Comparison of ENCODE assay signal across 8 cellular contexts in the genomic region with DNA sequence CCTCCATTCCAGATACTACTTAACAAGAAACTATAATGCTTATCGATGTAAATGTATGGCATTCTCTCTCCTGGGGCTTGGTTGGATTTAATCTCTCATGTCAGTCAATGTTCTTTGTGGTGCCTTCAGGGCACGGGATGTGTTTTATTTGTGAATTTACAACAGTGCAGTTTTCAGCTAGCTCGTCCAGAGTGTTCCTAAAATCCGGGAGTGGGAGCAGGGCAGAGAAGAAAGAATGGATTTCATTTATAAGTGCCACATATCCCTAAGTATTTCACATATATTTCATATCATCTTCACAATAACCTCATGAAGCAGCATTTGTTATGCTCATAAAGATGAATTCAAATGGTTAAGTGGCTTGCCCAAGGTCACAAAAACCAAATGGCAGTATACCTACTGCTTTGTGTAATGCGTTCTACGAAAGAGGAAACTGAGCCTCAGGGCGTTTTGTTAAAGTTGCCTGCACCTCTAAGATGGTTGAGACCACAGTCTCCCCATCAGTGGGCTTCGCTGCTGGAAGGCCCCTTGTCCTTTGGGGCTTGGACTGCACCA.
DNase-seq lines count a peak whose midpoint lies in the region; ATAC-seq and TF ChIP-seq lines count a peak whose summit lies in the region.

No MANE protein-coding gene starts in this region.

- no peak for TF ChIP-seq RAD21 in IMR-90 (IDR thresholded peaks at IDR 0.05; ENCODE audit: low read length)

- peak overlapping the region; percentile 86 for H2AFZ ChIP-seq in IMR-90 (replicated peaks; ENCODE audit: low read length, poor library complexity)

- H3K36me3 Mint-ChIP-seq in Calu3 (ENCODE audit: insufficient read depth, unreplicated experiment): peaks cover 27% of the 10 kb centered on the region
- H3K36me3 Mint-ChIP-seq in naive thymus-derived CD8-positive, alpha-beta T cell: no peaks in the 10 kb centered on the region

- in situ Hi-C loops in IMR-90 (cut with MboI; ENCODE audit: low sequenced_read_pairs): loop anchor here (5.0 to 10.0 kb wide), 3 partner anchors 224 to 796 kb away; partner anchors contain the start of gene CCNT2

- H3K4me1 ChIP-seq in IMR-90 (ENCODE audit: control insufficient read depth, insufficient read depth, low read length): peaks cover 22% of the 10 kb centered on the region

- peak overlapping the region; percentile 83; the same call in 1 of the 2 replicates for H3K23ac ChIP-seq in IMR-90 (ENCODE audit: low read depth, low read length)

- no peaks in the 10 kb centered on the region for H3K9me3 ChIP-seq in IMR-90 (ENCODE audit: control insufficient read depth, insufficient read depth, low read length)

- H3K56ac ChIP-seq in IMR-90 (ENCODE audit: extremely low read depth, insufficient read depth, low read length): no peak overlapping the region

- no TSS peak for BruUV-seq in Calu3 (replicated peaks; lab: Mats Ljungman, UMichigan)
- BruUV-seq in IMR-90 (replicated peaks; lab: Mats Ljungman, UMichigan): no TSS peak

- H3K18ac ChIP-seq in IMR-90 (ENCODE audit: low read depth, low read length): peak overlapping the region; percentile 22

- peak overlapping the region; percentile 52 for H2BK120ac ChIP-seq in IMR-90 (ENCODE audit: low read depth, low read length)

- no peaks in the 10 kb centered on the region for H3K9me3 Mint-ChIP-seq in Calu3 (ENCODE audit: low read depth, unreplicated experiment)
- no peaks in the 10 kb centered on the region for H3K9me3 Mint-ChIP-seq in naive thymus-derived CD8-positive, alpha-beta T cell

- H3K27ac Mint-ChIP-seq in Calu3 (ENCODE audit: unreplicated experiment): peak overlapping the region; percentile 27
- H3K27ac Mint-ChIP-seq in naive thymus-derived CD8-positive, alpha-beta T cell: peak overlapping the region; percentile 89 to 99 (median 97)

- H3K9me1 ChIP-seq in IMR-90 (ENCODE audit: insufficient read depth, low read length): peaks cover 17% of the 10 kb centered on the region

- H3K27me3 ChIP-seq in IMR-90 (ENCODE audit: control insufficient read depth, insufficient read depth, low read length): no peaks in the 10 kb centered on the region

- DNase-seq in Calu3 (no peak), IMR-90 (no peak), cardiac fibroblast (ENCODE audit: low read depth in 2 of 2) (peak in 1 of 2 donors; percentile 7), NCI-H2107 (lab: John Stamatoyannopoulos, UW) (no peak), NCI-H1436 (lab: John Stamatoyannopoulos, UW) (no peak), GM20000 (ENCODE audit: low spot score) (no peak)
- DNase-seq in naive thymus-derived CD8-positive, alpha-beta T cell: no peak

- peaks cover 30% of the 10 kb centered on the region for H3K4me1 Mint-ChIP-seq in Calu3 (ENCODE audit: low read depth, unreplicated experiment)
- peaks cover 26 to 47% (median 43%) of the 10 kb centered on the region in 4 donors for H3K4me1 Mint-ChIP-seq in naive thymus-derived CD8-positive, alpha-beta T cell

- H4K5ac ChIP-seq in IMR-90 (ENCODE audit: low read depth, low read length): peak overlapping the region; percentile 71

- no peaks in the 10 kb centered on the region for H3K36me3 ChIP-seq in IMR-90 (ENCODE audit: control insufficient read depth, insufficient read depth, low read length)

- H3K14ac ChIP-seq in IMR-90 (replicated peaks; ENCODE audit: low read depth, low read length): peak overlapping the region; percentile 34

- H3K79me1 ChIP-seq in IMR-90 (ENCODE audit: low read depth in 1 of 2, low read length in 2 of 2): peaks cover 10 to 40% of the 10 kb centered on the region in 2 experiments; a peak in 3 of 4 replicates

- peak overlapping the region; percentile 70 for H3K4me3 Mint-ChIP-seq in Calu3 (ENCODE audit: low read depth, unreplicated experiment)
- peak overlapping the region; percentile 96 to 100 (median 99) for H3K4me3 Mint-ChIP-seq in naive thymus-derived CD8-positive, alpha-beta T cell

- peak overlapping the region; percentile 51 for H4K91ac ChIP-seq in IMR-90 (ENCODE audit: insufficient read depth, low read depth, low read length)

- peak overlapping the region; percentile 90 for H3K4me2 ChIP-seq in IMR-90 (ENCODE audit: low read depth, low read length)

- H2AK5ac ChIP-seq in IMR-90 (ENCODE audit: low read depth, low read length): peak overlapping the region; percentile 68; the same call in 1 of the 2 replicates

- TF ChIP-seq CTCF in Calu3 (IDR thresholded peaks at IDR 0.05; ENCODE audit: unreplicated experiment): no peak
- no peak for TF ChIP-seq CTCF in IMR-90 (conservative IDR thresholded peaks at IDR 0.05; ENCODE audit: low read depth, low read length)
- TF ChIP-seq CTCF in cardiac fibroblast (IDR thresholded peaks at IDR 0.05; ENCODE audit: low read depth, low read length): no peak
- TF ChIP-seq CTCF in GM20000 (IDR thresholded peaks at IDR 0.05; ENCODE audit: extremely low read depth, missing control alignments): no peak

- dilution Hi-C loops in IMR-90 (cut with HindIII; ENCODE audit: low sequenced_read_pairs, unreplicated experiment): no loop called here

- peak overlapping the region; percentile 52 for H3K9ac ChIP-seq in IMR-90 (ENCODE audit: low read depth, low read length)

- H4K20me1 ChIP-seq in IMR-90 (ENCODE audit: insufficient read depth, low read length): peaks cover 34% of the 10 kb centered on the region

- H4K8ac ChIP-seq in IMR-90 (ENCODE audit: low read depth in 2 of 2, low read length in 2 of 2): peak overlapping the region; percentile 62 to 73

- peak overlapping the region; percentile 72; the same call in 2 of the 3 replicates for H2BK15ac ChIP-seq in IMR-90 (ENCODE audit: low read depth, low read length)

- ATAC-seq in GM21515 (IDR thresholded peaks at IDR 0.05; ENCODE audit: unreplicated experiment) (peak; percentile 19), IMR-90 (ENCODE audit: low read depth) (no peak)
- ATAC-seq in naive thymus-derived CD8-positive, alpha-beta T cell: peak in 1 of 2 donors; percentile 4

- peak overlapping the region; percentile 51 for H3K4me3 ChIP-seq in IMR-90 (ENCODE audit: insufficient read depth, low read depth, low read length)
- peak overlapping the region; percentile 58 to 82 for H3K4me3 ChIP-seq in cardiac fibroblast (replicated peaks in 1 of 2; ENCODE audit: low read depth in 2 of 2, low read length in 2 of 2)

- H2AK9ac ChIP-seq in IMR-90 (replicated peaks; ENCODE audit: low read depth, low read length, poor library complexity): peak overlapping the region; percentile 48

- 0% methylated on average over 2 of the region's 8 CpGs; no CpG with 5 or more reads in 1 of the 2 experiments for WGBS in IMR-90 (ENCODE audit: extremely low coverage in 2 of 2, insufficient read length in 1 of 2), 2 experiments

- peak overlapping the region; percentile 66 for H2BK20ac ChIP-seq in IMR-90 (ENCODE audit: low read depth, low read length)

- CTCF ChIA-PET in Calu3 (lab: Charles Lee) (interaction anchor here (0.9 to 4.1 kb wide), 17 partner anchors 9 to 332 kb away, joined by 3 to 30 read pairs (median 7); no protein-coding TSS in a partner anchor), IMR-90 (lab: Yijun Ruan, JAX) (interaction anchor here (0.5 to 4.3 kb wide), 9 partner anchors 9 to 332 kb away, joined by 3 to 30 read pairs (median 6); no protein-coding TSS in a partner anchor)

- no peak for TF ChIP-seq POLR2A in IMR-90 (IDR thresholded peaks at IDR 0.05; ENCODE audit: low read depth, low read length)

- intact Hi-C loops in Calu3 (cut with micrococcal nuclease; ENCODE audit: unreplicated experiment) (loop anchor here (5.0 kb wide), 4 partner anchors 88 to 313 kb away; no protein-coding TSS in a partner anchor), IMR-90 (cut with micrococcal nuclease) (loop anchor here (2.0 to 5.0 kb wide), 3 partner anchors 88 to 332 kb away; no protein-coding TSS in a partner anchor)

- no peaks in the 10 kb centered on the region for H3K27me3 Mint-ChIP-seq in Calu3 (ENCODE audit: unreplicated experiment)
- peaks cover 0 to 4% (median 0%) of the 10 kb centered on the region in 5 donors for H3K27me3 Mint-ChIP-seq in naive thymus-derived CD8-positive, alpha-beta T cell

- peak overlapping the region; percentile 84 for H3K4ac ChIP-seq in IMR-90 (ENCODE audit: low read depth, low read length)

- POLR2A ChIA-PET in IMR-90 (lab: Charles Lee; ENCODE audit: unreplicated experiment): interaction anchor here (0.6 to 1.1 kb wide), 2 partner anchors 215 to 232 kb away, joined by 3 to 5 read pairs; no protein-coding TSS in a partner anchor
- POLR2A ChIA-PET in naive thymus-derived CD8-positive, alpha-beta T cell (lab: Charles Lee): interaction anchor here (0.5 to 4.1 kb wide), 14 partner anchors 63 to 293 kb away, joined by 3 to 29 read pairs (median 8); no protein-coding TSS in a partner anchor

- H3K27ac ChIP-seq in IMR-90 (ENCODE audit: insufficient read depth, low read length): peak overlapping the region; percentile 77

- peak overlapping the region; percentile 67 for H2BK5ac ChIP-seq in IMR-90 (ENCODE audit: low read depth, low read length, poor library complexity, severe bottlenecking)

TF ChIP-seq in IMR-90, 13 proteins besides CTCF, POLR2A, EP300 and RAD21 (continues in another document):
- TF ChIP-seq RFX5 (IDR thresholded peaks at IDR 0.05; ENCODE audit: low read depth, low read length): no peak
- no peak for TF ChIP-seq USF2 (IDR thresholded peaks at IDR 0.05; ENCODE audit: low read depth, low read length)
- TF ChIP-seq RCOR1 (IDR thresholded peaks at IDR 0.05; ENCODE audit: insufficient replicate concordance, low read length): no peak
- TF ChIP-seq, protein P1, sequence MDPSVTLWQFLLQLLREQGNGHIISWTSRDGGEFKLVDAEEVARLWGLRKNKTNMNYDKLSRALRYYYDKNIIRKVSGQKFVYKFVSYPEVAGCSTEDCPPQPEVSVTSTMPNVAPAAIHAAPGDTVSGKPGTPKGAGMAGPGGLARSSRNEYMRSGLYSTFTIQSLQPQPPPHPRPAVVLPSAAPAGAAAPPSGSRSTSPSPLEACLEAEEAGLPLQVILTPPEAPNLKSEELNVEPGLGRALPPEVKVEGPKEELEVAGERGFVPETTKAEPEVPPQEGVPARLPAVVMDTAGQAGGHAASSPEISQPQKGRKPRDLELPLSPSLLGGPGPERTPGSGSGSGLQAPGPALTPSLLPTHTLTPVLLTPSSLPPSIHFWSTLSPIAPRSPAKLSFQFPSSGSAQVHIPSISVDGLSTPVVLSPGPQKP (IDR thresholded peaks at IDR 0.05; ENCODE audit: borderline replicate concordance, low read depth, low read length): no peak
- TF ChIP-seq MXI1 (IDR thresholded peaks at IDR 0.05; ENCODE audit: borderline replicate concordance, low read depth, low read length): no peak
- no peak for TF ChIP-seq NFE2L2 (IDR thresholded peaks at IDR 0.05; ENCODE audit: low read depth, low read length)
- no peak for TF ChIP-seq SMC3 (IDR thresholded peaks at IDR 0.05; ENCODE audit: low read depth, low read length)
- TF ChIP-seq MAFK (IDR thresholded peaks at IDR 0.05; ENCODE audit: low read depth, low read length): no peak
- TF ChIP-seq FOS (IDR thresholded peaks at IDR 0.05; ENCODE audit: low read depth, low read length): no peak
